18 cellular contexts compared by ENCODE assay signal in the genomic region with DNA sequence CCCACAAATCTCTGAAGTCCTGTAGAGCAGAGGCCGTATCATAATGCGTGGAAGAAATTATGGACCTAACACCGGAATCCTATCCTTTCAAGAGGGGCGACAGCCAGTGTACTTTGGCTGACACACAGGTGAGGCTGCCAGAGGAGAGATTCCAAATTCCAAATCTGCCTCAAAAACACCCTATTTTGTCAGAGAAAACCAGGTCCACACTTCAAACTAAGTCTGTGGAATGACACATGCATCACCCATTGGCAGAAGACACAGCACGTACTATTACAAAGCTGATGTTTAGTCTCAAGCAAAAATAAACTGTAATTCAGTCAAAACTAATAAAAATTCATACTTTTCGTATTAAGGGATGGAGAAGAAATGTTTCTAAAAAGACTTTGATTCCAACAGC.
A peak's percentile ranks its signal among the peaks of the same experiment; 100 is the strongest.
DNase-seq lines count a peak whose midpoint lies in the region; ATAC-seq, FAIRE-seq and TF ChIP-seq lines count a peak whose summit lies in the region.
"Had no signal": no experiment of that assay in that cellular context is flagged by ENCODE, and none has a peak within 500 bp of the region (broad histone marks: within the 10 kb centered on the region; RNA-seq: fewer than 3 reads in every experiment).

No MANE protein-coding gene starts in this region.

- peaks cover 47% of the 10 kb centered on the region for H3K4me1 Mint-ChIP-seq in Calu3 (ENCODE audit: low read depth, unreplicated experiment)
- peaks cover 34% of the 10 kb centered on the region for H3K4me1 Mint-ChIP-seq in astrocyte (ENCODE audit: low read depth, unreplicated experiment)
- H3K4me1 Mint-ChIP-seq in glutamatergic neuron (ENCODE audit: low read depth, unreplicated experiment), result peaks cover 31% of the 10 kb centered on the region
- H3K4me1 Mint-ChIP-seq in activated T-cell treated with anti-CD3 and anti-CD28 coated beads, Interleukin-2, amount 50 U/mL, for 72 hours (ENCODE audit: low read depth), result no peaks in the 10 kb centered on the region
- H3K4me1 Mint-ChIP-seq: naive B cell; stimulated activated naive CD8-positive, alpha-beta T cell treated with anti-CD3 and anti-CD28 coated beads, Interleukin-15, amount 100 ng/mL, for 72 hours had no signal

- H3K36me3 ChIP-seq in astrocyte (ENCODE audit: insufficient read depth, low read length) (no peaks in the 10 kb centered on the region), stomach (no peaks in the 10 kb centered on the region), ovary (no peaks in the 10 kb centered on the region), upper lobe of left lung (no peaks in the 10 kb centered on the region)
- H3K36me3 ChIP-seq: HAP-1, left lung had no signal

- peaks cover 21% of the 10 kb centered on the region for H3K4me1 ChIP-seq in astrocyte (ENCODE audit: insufficient read depth, low read length)
- peaks cover 4 to 18% (median 15%) of the 10 kb centered on the region in 4 donors for H3K4me1 ChIP-seq in stomach
- H3K4me1 ChIP-seq in ovary (ENCODE audit: insufficient read depth), result peaks cover 12% of the 10 kb centered on the region
- peaks cover 17 to 39% (median 20%) of the 10 kb centered on the region in 4 donors for H3K4me1 ChIP-seq in upper lobe of left lung
- H3K4me1 ChIP-seq: HAP-1 had no signal

- intact Hi-C loops in Calu3 (cut with micrococcal nuclease; ENCODE audit: unreplicated experiment), result no loop called here
- intact Hi-C loops in stomach (cut with DNase I; ENCODE audit: low total_unique reads), result no loop called here
- intact Hi-C loops in ovary (cut with DNase I), result loop anchor here in 1 of 4 donors (10.0 kb wide), 1 partner anchor 136 kb away; the partner anchor contains the start of gene PID1

- TF ChIP-seq POLR2A in stomach (IDR thresholded peaks at IDR 0.05), result no peak
- no peak for TF ChIP-seq POLR2A in ovary (IDR thresholded peaks at IDR 0.05)
- TF ChIP-seq POLR2A in upper lobe of left lung (IDR thresholded peaks at IDR 0.05), result no peak

- no peak overlapping the region for H3K9ac ChIP-seq in astrocyte (ENCODE audit: low read length)

- H3K9me3 ChIP-seq in astrocyte (ENCODE audit: insufficient read depth, low read depth, low read length) (no peaks in the 10 kb centered on the region), stomach (peaks cover 0 to 8% (median 0%) of the 10 kb centered on the region in 4 donors), ovary (no peaks in the 10 kb centered on the region), upper lobe of left lung (no peaks in the 10 kb centered on the region)
- H3K9me3 ChIP-seq: HAP-1, left lung had no signal

- H3K27me3 Mint-ChIP-seq in Calu3 (ENCODE audit: unreplicated experiment) (no peaks in the 10 kb centered on the region), astrocyte (ENCODE audit: low read depth, unreplicated experiment) (no peaks in the 10 kb centered on the region), glutamatergic neuron (ENCODE audit: unreplicated experiment) (peaks cover 3% of the 10 kb centered on the region)
- H3K27me3 Mint-ChIP-seq in activated T-cell treated with anti-CD3 and anti-CD28 coated beads, Interleukin-2, amount 50 U/mL, for 72 hours (ENCODE audit: low read depth), result peaks cover 5% of the 10 kb centered on the region
- H3K27me3 Mint-ChIP-seq: stimulated activated naive CD8-positive, alpha-beta T cell treated with anti-CD3 and anti-CD28 coated beads, Interleukin-15, amount 100 ng/mL, for 72 hours had no signal

- H3K27ac Mint-ChIP-seq in Calu3 (ENCODE audit: unreplicated experiment) (peak overlapping the region; percentile 100), astrocyte (ENCODE audit: unreplicated experiment) (peak overlapping the region; percentile 56), glutamatergic neuron (ENCODE audit: unreplicated experiment) (no peak overlapping the region)
- H3K27ac Mint-ChIP-seq in activated T-cell treated with anti-CD3 and anti-CD28 coated beads, Interleukin-2, amount 50 U/mL, for 72 hours, result no peak overlapping the region
- H3K27ac Mint-ChIP-seq: naive B cell; stimulated activated naive CD8-positive, alpha-beta T cell treated with anti-CD3 and anti-CD28 coated beads, Interleukin-15, amount 100 ng/mL, for 72 hours had no signal

- H4K20me1 ChIP-seq in astrocyte (ENCODE audit: insufficient read depth, low read length), result no peaks in the 10 kb centered on the region

- H3K36me3 Mint-ChIP-seq in Calu3 (ENCODE audit: insufficient read depth, unreplicated experiment), result peaks cover 23% of the 10 kb centered on the region
- no peaks in the 10 kb centered on the region for H3K36me3 Mint-ChIP-seq in astrocyte (ENCODE audit: low read depth, unreplicated experiment)
- peaks cover 5% of the 10 kb centered on the region for H3K36me3 Mint-ChIP-seq in glutamatergic neuron (ENCODE audit: unreplicated experiment)
- no peaks in the 10 kb centered on the region for H3K36me3 Mint-ChIP-seq in activated T-cell treated with anti-CD3 and anti-CD28 coated beads, Interleukin-2, amount 50 U/mL, for 72 hours (ENCODE audit: insufficient read depth in 2 of 2)
- H3K36me3 Mint-ChIP-seq: naive B cell had no signal

- WGBS in stomach, 5 donors, result 82 to 87% (median 84%) methylated on average over 6 of the region's 6 CpGs
- WGBS in ovary, 3 donors, result 37 to 39% (median 37%) methylated on average over 6 of the region's 6 CpGs
- 65 to 86% methylated on average over 6 of the region's 6 CpGs for WGBS in upper lobe of left lung, 2 donors

- FAIRE-seq in astrocyte (lab: Jason Lieb, UNC), result no peak
- FAIRE-seq: GM12892 had no signal

- H3K79me2 ChIP-seq in astrocyte (ENCODE audit: insufficient read depth, low read length), result no peaks in the 10 kb centered on the region

- H3K4me3 Mint-ChIP-seq in Calu3 (ENCODE audit: low read depth, unreplicated experiment) (peak overlapping the region; percentile 8), astrocyte (ENCODE audit: unreplicated experiment) (no peak overlapping the region), glutamatergic neuron (ENCODE audit: unreplicated experiment) (peak overlapping the region; percentile 19)
- H3K4me3 Mint-ChIP-seq in activated T-cell treated with anti-CD3 and anti-CD28 coated beads, Interleukin-2, amount 50 U/mL, for 72 hours, result no peak overlapping the region
- H3K4me3 Mint-ChIP-seq: naive B cell; stimulated activated naive CD8-positive, alpha-beta T cell treated with anti-CD3 and anti-CD28 coated beads, Interleukin-15, amount 100 ng/mL, for 72 hours had no signal

- DNase-seq in Calu3, result no peak
- no peak for DNase-seq in astrocyte (ENCODE audit: low read depth)
- DNase-seq in glutamatergic neuron, result no peak
- DNase-seq in stomach, result no peak
- DNase-seq in activated T-cell treated with anti-CD3 and anti-CD28 coated beads, Interleukin-2, amount 50 U/mL, for 72 hours, result no peak
- no peak for DNase-seq in ovary
- DNase-seq in upper lobe of left lung, result no peak
- DNase-seq: activated CD4-positive, CD25-positive, alpha-beta regulatory T cell treated with anti-CD3 and anti-CD28 coated beads, Interleukin-2, amount 50 U/mL, for 72 hours; cortex of kidney; GDM1; left lung; naive B cell; NCI-H146; stimulated activated CD4-positive, alpha-beta T cell treated with anti-CD3 and anti-CD28 coated beads, Interleukin-15, amount 100 ng/mL, for 24 hours; stimulated activated naive CD8-positive, alpha-beta T cell treated with anti-CD3 and anti-CD28 coated beads, Interleukin-15, amount 100 ng/mL, for 72 hours had no signal

- no peak overlapping the region for H2AFZ ChIP-seq in astrocyte (ENCODE audit: low read depth, low read length)

- ATAC-seq in activated T-cell treated with anti-CD3 and anti-CD28 coated beads, Interleukin-2, amount 50 U/mL, for 72 hours (replicated peaks in 1 of 2), result no peak
- ATAC-seq in GM18519 (IDR thresholded peaks at IDR 0.05; ENCODE audit: low FRiP score, unreplicated experiment) (no peak), upper lobe of left lung (ENCODE audit: low FRiP score in 2 of 2) (no peak)
- ATAC-seq: left lung; stimulated activated naive CD8-positive, alpha-beta T cell treated with anti-CD3 and anti-CD28 coated beads, Interleukin-15, amount 100 ng/mL, for 72 hours had no signal

- TF ChIP-seq CTCF in Calu3 (IDR thresholded peaks at IDR 0.05; ENCODE audit: unreplicated experiment), result no peak
- no peak for TF ChIP-seq CTCF in astrocyte (IDR thresholded peaks at IDR 0.05; ENCODE audit: insufficient read depth, low read depth, low read length)
- TF ChIP-seq CTCF in glutamatergic neuron (IDR thresholded peaks at IDR 0.05; ENCODE audit: partially characterized antibody, unreplicated experiment), result no peak
- no peak for TF ChIP-seq CTCF in stomach (IDR thresholded peaks at IDR 0.05)
- no peak for TF ChIP-seq CTCF in ovary (IDR thresholded peaks at IDR 0.05)
- TF ChIP-seq CTCF in upper lobe of left lung (IDR thresholded peaks at IDR 0.05), result no peak

- peaks cover 2% of the 10 kb centered on the region for H3K9me3 Mint-ChIP-seq in Calu3 (ENCODE audit: low read depth, unreplicated experiment)
- no peaks in the 10 kb centered on the region for H3K9me3 Mint-ChIP-seq in astrocyte (ENCODE audit: unreplicated experiment)
- no peaks in the 10 kb centered on the region for H3K9me3 Mint-ChIP-seq in glutamatergic neuron (ENCODE audit: unreplicated experiment)
- no peaks in the 10 kb centered on the region for H3K9me3 Mint-ChIP-seq in activated T-cell treated with anti-CD3 and anti-CD28 coated beads, Interleukin-2, amount 50 U/mL, for 72 hours
- H3K9me3 Mint-ChIP-seq: stimulated activated naive CD8-positive, alpha-beta T cell treated with anti-CD3 and anti-CD28 coated beads, Interleukin-15, amount 100 ng/mL, for 72 hours had no signal

- CTCF ChIA-PET in Calu3 (lab: Charles Lee), result no interaction called here

- H3K27me3 ChIP-seq in astrocyte (ENCODE audit: insufficient read depth, low read length) (no peaks in the 10 kb centered on the region), stomach (no peaks in the 10 kb centered on the region), ovary (no peaks in the 10 kb centered on the region), upper lobe of left lung (no peaks in the 10 kb centered on the region)
- H3K27me3 ChIP-seq: left lung had no signal

- no TSS peak for BruUV-seq in Calu3 (replicated peaks; lab: Mats Ljungman, UMichigan)

- no peak overlapping the region for H3K4me2 ChIP-seq in astrocyte (ENCODE audit: low read length)

- H3K4me3 ChIP-seq in astrocyte (ENCODE audit: insufficient read depth, low read depth, low read length) (no peak overlapping the region), stomach (no peak overlapping the region), ovary (no peak overlapping the region), upper lobe of left lung (no peak overlapping the region)
- H3K4me3 ChIP-seq: HAP-1, left lung had no signal

- H3K27ac ChIP-seq in astrocyte (ENCODE audit: low read depth, low read length) (no peak overlapping the region), stomach (peak overlapping the region in 3 of 5 donors; percentile 66 to 82 (median 75)), ovary (no peak overlapping the region), upper lobe of left lung (peak overlapping the region in 2 of 4 donors; percentile 83 to 87)

- no peak for TF ChIP-seq EP300 in stomach (IDR thresholded peaks at IDR 0.05)
- TF ChIP-seq EP300 in ovary (IDR thresholded peaks at IDR 0.05), result no peak
- no peak for TF ChIP-seq EP300 in upper lobe of left lung (IDR thresholded peaks at IDR 0.05)

Comparison
In these comparisons a context has a peak if more than half of its experiments do, and no peak if none do; other contexts are left out.
1. H3K27ac Mint-ChIP-seq: peak in Calu3 (single experiment) and astrocyte (single experiment); none in glutamatergic neuron (single experiment) and activated T-cell treated with anti-CD3 and anti-CD28 coated beads, Interleukin-2, amount 50 U/mL, for 72 hours (single experiment).
2. H3K4me3 Mint-ChIP-seq: peak in Calu3 (single experiment) and glutamatergic neuron (single experiment); none in astrocyte (single experiment) and activated T-cell treated with anti-CD3 and anti-CD28 coated beads, Interleukin-2, amount 50 U/mL, for 72 hours (0 of 2).
3. H3K27ac ChIP-seq: peak in stomach (3 of 5); none in astrocyte (single experiment) and ovary (0 of 2).